Comparison of ENCODE assay signal across 16 cellular contexts in the genomic region with DNA sequence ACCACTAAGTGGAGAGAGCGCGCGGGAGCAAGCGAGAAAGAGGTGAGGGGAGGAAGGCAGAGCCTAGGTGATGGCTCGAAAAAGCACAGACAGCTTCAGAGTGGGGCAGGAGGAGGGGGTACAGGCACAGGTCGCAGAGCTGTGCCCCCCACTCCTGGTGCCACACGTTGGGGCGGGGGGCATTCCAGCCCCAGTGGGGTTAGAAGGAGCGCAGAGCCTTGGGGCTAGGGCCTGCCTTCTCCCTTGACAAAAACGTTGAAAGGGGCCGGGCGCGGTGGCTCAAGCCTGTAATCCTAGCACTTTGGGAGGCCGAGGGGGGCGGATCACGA. TPM values are rescaled to one million over a fixed set of nuclear protein-coding genes. Genes with fewer than 3 reads are reported as not detected.
A peak's percentile ranks its signal among the peaks of the same experiment; 100 is the strongest.
DNase-seq lines count a peak whose midpoint lies in the region; ATAC-seq, FAIRE-seq and TF ChIP-seq lines count a peak whose summit lies in the region.
"Had no signal": no experiment of that assay in that cellular context is flagged by ENCODE, and none has a peak within 500 bp of the region (broad histone marks: within the 10 kb centered on the region; RNA-seq: fewer than 3 reads in every experiment).

No MANE protein-coding gene starts in this region.

- CTCF ChIA-PET in H1 (lab: Charles Lee; ENCODE audit: partially characterized antibody) = interaction anchor here (0.6 to 5.0 kb wide), 39 partner anchors 10 to 1213 kb away, joined by 3 to 39 read pairs (median 4); no protein-coding TSS in a partner anchor

- no peaks in the 10 kb centered on the region for H3K36me3 ChIP-seq in DOHH2 (ENCODE audit: control insufficient read depth, low read length)
- H3K36me3 ChIP-seq in H1 (ENCODE audit: control insufficient read depth in 2 of 4, insufficient read depth in 4 of 4, low read length in 3 of 4) = no peaks in the 10 kb centered on the region
- H3K36me3 ChIP-seq in trophoblast cell (ENCODE audit: control insufficient read depth in 1 of 2, insufficient read depth in 2 of 2, low read length in 2 of 2) = no peaks in the 10 kb centered on the region
- H3K36me3 ChIP-seq: gastrocnemius medialis, left lung, stomach had no signal

- TF ChIP-seq EP300 in H1 (IDR thresholded peaks at IDR 0.05; ENCODE audit: borderline replicate concordance in 1 of 2, low read depth in 2 of 2, low read length in 2 of 2) = no peak

- H4K12ac ChIP-seq in trophoblast cell (ENCODE audit: low read depth, low read length) = no peak overlapping the region

- peak overlapping the region; percentile 88; the same call in 1 of the 2 replicates for H2AFZ ChIP-seq in H1 (ENCODE audit: low read length)
- no peak overlapping the region for H2AFZ ChIP-seq in trophoblast cell (ENCODE audit: insufficient read depth, low read length, poor library complexity)

- no peaks in the 10 kb centered on the region for H3K79me1 ChIP-seq in H1 (ENCODE audit: low read depth, low read length)
- peaks cover 30% of the 10 kb centered on the region for H3K79me1 ChIP-seq in trophoblast cell (ENCODE audit: low read length)

- POLR2A ChIA-PET in H1 (lab: Charles Lee; ENCODE audit: partially characterized antibody) = interaction anchor here (1.1 kb wide), 1 partner anchor 609 kb away, joined by 3 read pairs; no protein-coding TSS in a partner anchor

- peak overlapping the region; percentile 90; the same call in 1 of the 2 replicates for H2BK12ac ChIP-seq in H1 (ENCODE audit: low read depth, low read length)
- peak overlapping the region; percentile 27 for H2BK12ac ChIP-seq in trophoblast cell (ENCODE audit: low read length)

- no peaks in the 10 kb centered on the region for H3K27me3 ChIP-seq in DOHH2 (ENCODE audit: control insufficient read depth, low read length)
- H3K27me3 ChIP-seq in H1 (replicated peaks in 1 of 4; ENCODE audit: control insufficient read depth in 3 of 4, extremely low read depth in 1 of 4, insufficient read depth in 3 of 4, low read length in 3 of 4) = peaks cover 0 to 4% (median 2%) of the 10 kb centered on the region in 4 experiments; a peak in 1 of 7 replicates
- H3K27me3 ChIP-seq in trophoblast cell (ENCODE audit: insufficient read depth, low read length) = no peaks in the 10 kb centered on the region

- H4K5ac ChIP-seq in H1 (ENCODE audit: insufficient read length, low read depth, low read length) = no peak overlapping the region

- H3K4ac ChIP-seq in H1 (replicated peaks; ENCODE audit: insufficient read length, low read depth, low read length) = no peak overlapping the region
- peak overlapping the region; percentile 7 for H3K4ac ChIP-seq in trophoblast cell (ENCODE audit: low read depth, low read length)

- DNase-seq in H1 (ENCODE audit: low read depth in 1 of 2, low spot score in 2 of 2) = no peak
- DNase-seq in trophoblast cell = no peak
- no peak for DNase-seq in NCI-H1436 (lab: John Stamatoyannopoulos, UW)
- DNase-seq in GM10266 (ENCODE audit: extremely low spot score) = no peak
- DNase-seq: gastrocnemius medialis, NCI-H226 had no signal

- H3K4me3 ChIP-seq in DOHH2 (ENCODE audit: low read length) = no peak overlapping the region
- H3K4me3 ChIP-seq in H1 (ENCODE audit: extremely low read depth in 1 of 4, insufficient read depth in 2 of 4, low read depth in 3 of 4, low read length in 4 of 4) = peak overlapping the region in 2 of 4 experiments; percentile 29 to 38; a peak in 2 of 8 replicates
- H3K4me3 ChIP-seq in trophoblast cell (ENCODE audit: low read depth, low read length) = no peak overlapping the region
- H3K4me3 ChIP-seq: gastrocnemius medialis, left lung, stomach had no signal

- H3K23ac ChIP-seq in H1 (ENCODE audit: insufficient read length) (no peak overlapping the region), trophoblast cell (ENCODE audit: low read length) (no peak overlapping the region)

- H3F3A ChIP-seq in DOHH2 (ENCODE audit: control insufficient read depth, insufficient read depth) = no peaks in the 10 kb centered on the region

- TF ChIP-seq RAD21 in H1 (IDR thresholded peaks at IDR 0.05 in 1 of 2, conservative IDR thresholded peaks at IDR 0.05 in 1 of 2; ENCODE audit: low read depth in 2 of 2, low read length in 2 of 2) = no peak

- FAIRE-seq in H1 (lab: Jason Lieb, UNC) = no peak

- H4K20me1 ChIP-seq in DOHH2 (ENCODE audit: control insufficient read depth, insufficient read depth, low read depth, low read length) (no peaks in the 10 kb centered on the region), H1 (replicated peaks in 1 of 2; ENCODE audit: control insufficient read depth in 1 of 2, insufficient read depth in 2 of 2, low read length in 2 of 2) (no peaks in the 10 kb centered on the region)

- no peaks in the 10 kb centered on the region for H3K23me2 ChIP-seq in H1 (ENCODE audit: low read depth, low read length)

- ATAC-seq in GM21447 (IDR thresholded peaks at IDR 0.05; ENCODE audit: unreplicated experiment) (no peak), GM18505 (IDR thresholded peaks at IDR 0.05; ENCODE audit: unreplicated experiment) (no peak)
- ATAC-seq: gastrocnemius medialis had no signal

- H2BK5ac ChIP-seq in H1 (ENCODE audit: low read depth, low read length) (no peak overlapping the region), trophoblast cell (ENCODE audit: low read depth, low read length, poor library complexity) (peak overlapping the region; percentile 4)

- H3K4me2 ChIP-seq in DOHH2 (ENCODE audit: low read length) (no peak overlapping the region), H1 (ENCODE audit: insufficient read depth in 1 of 2, low read depth in 2 of 2, low read length in 2 of 2) (peak overlapping the region; percentile 16 to 58; a peak in 3 of 4 replicates), trophoblast cell (ENCODE audit: low read length) (no peak overlapping the region)

- H3K18ac ChIP-seq in H1 (ENCODE audit: extremely low read depth, low read length) (no peak overlapping the region), trophoblast cell (ENCODE audit: low read length) (no peak overlapping the region)

- H4K8ac ChIP-seq in H1 (ENCODE audit: extremely low read depth, insufficient read depth, low read length) (no peak overlapping the region; the same call in 1 of the 2 replicates), trophoblast cell (ENCODE audit: low read depth, low read length) (no peak overlapping the region)

- no peaks in the 10 kb centered on the region for H3K9me2 ChIP-seq in DOHH2 (replicated peaks; ENCODE audit: control insufficient read depth, low read length)

- peak overlapping the region; percentile 84 for H4K91ac ChIP-seq in H1 (replicated peaks; ENCODE audit: insufficient read length, low read length)
- peak overlapping the region; percentile 70 for H4K91ac ChIP-seq in trophoblast cell (ENCODE audit: low read depth, low read length)

- H2AK5ac ChIP-seq in H1 (ENCODE audit: low read depth, low read length) (no peak overlapping the region), trophoblast cell (ENCODE audit: low read length) (no peak overlapping the region)

- H2BK20ac ChIP-seq in H1 (ENCODE audit: low read length) = no peak overlapping the region

- TF ChIP-seq CTCF in DOHH2 (IDR thresholded peaks at IDR 0.05; ENCODE audit: low read depth, low read length, poor library complexity, severe bottlenecking) = peak; percentile 15
- TF ChIP-seq CTCF in LNCAP (IDR thresholded peaks at IDR 0.05) = peak; percentile 45
- no peak for TF ChIP-seq CTCF in H1 (IDR thresholded peaks at IDR 0.05; ENCODE audit: control extremely low read depth in 1 of 3, insufficient read depth in 1 of 3, low read depth in 1 of 3, low read length in 3 of 3)
- TF ChIP-seq CTCF in GM10266 (IDR thresholded peaks at IDR 0.05; ENCODE audit: control insufficient read depth, insufficient read depth, low read depth, missing control alignments) = no peak

- no peak for TF ChIP-seq POLR2A in H1 (IDR thresholded peaks at IDR 0.05; ENCODE audit: control extremely low read depth in 1 of 2, low read depth in 2 of 2, low read length in 2 of 2)
- TF ChIP-seq POLR2A in GM18505 (IDR thresholded peaks at IDR 0.05; ENCODE audit: borderline replicate concordance, extremely low read depth, insufficient read depth, insufficient read length) = no peak

- H3K27ac ChIP-seq in DOHH2 (ENCODE audit: low read depth, low read length) (no peak overlapping the region), H1 (ENCODE audit: low read depth, low read length) (no peak overlapping the region), trophoblast cell (ENCODE audit: low read depth, low read length) (no peak overlapping the region)
- H3K27ac ChIP-seq: gastrocnemius medialis, left lung, stomach had no signal

- 0 out of 2 replicates have a peak overlapping the region, but pooled peaks have one; percentile 29 for H2BK15ac ChIP-seq in H1 (ENCODE audit: low read length)

- no peak overlapping the region for H3K56ac ChIP-seq in H1 (replicated peaks; ENCODE audit: insufficient read length, low read depth, low read length)

- H3K79me2 ChIP-seq in DOHH2 (ENCODE audit: control insufficient read depth, low read length) = no peaks in the 10 kb centered on the region
- no peaks in the 10 kb centered on the region for H3K79me2 ChIP-seq in H1 (ENCODE audit: control insufficient read depth in 1 of 2, insufficient read depth in 2 of 2, low read length in 2 of 2)
- peaks cover 3% of the 10 kb centered on the region for H3K79me2 ChIP-seq in trophoblast cell (ENCODE audit: control insufficient read depth, insufficient read depth, low read length, poor library complexity)

- H3K4me1 ChIP-seq in DOHH2 (ENCODE audit: control insufficient read depth, low read length) (no peaks in the 10 kb centered on the region), H1 (replicated peaks in 1 of 4; ENCODE audit: control insufficient read depth in 3 of 4, insufficient read depth in 4 of 4, low read length in 3 of 4) (no peaks in the 10 kb centered on the region; a peak in 2 of 7 replicates), trophoblast cell (ENCODE audit: control insufficient read depth in 1 of 2, insufficient read depth in 2 of 2, low read length in 2 of 2) (peaks cover 4% of the 10 kb centered on the region in 2 experiments)
- H3K4me1 ChIP-seq: gastrocnemius medialis, left lung had no signal

- H3K9ac ChIP-seq in H1 (replicated peaks in 1 of 4; ENCODE audit: extremely low read depth in 1 of 4, low read depth in 3 of 4, low read length in 3 of 4) (no peak overlapping the region), trophoblast cell (ENCODE audit: low read length) (no peak overlapping the region)

- H3K14ac ChIP-seq in H1 (ENCODE audit: insufficient read length) (no peak overlapping the region), trophoblast cell (ENCODE audit: low read length) (no peak overlapping the region)

- 48% methylated on average over 16 of the region's 16 CpGs; no CpG with 5 or more reads in 1 of the 2 experiments for WGBS in H1 (ENCODE audit: extremely low coverage in 1 of 2, insufficient coverage in 1 of 2, insufficient read length in 1 of 2, insufficient replicate concordance in 2 of 2, low coverage in 1 of 2, low lambda C conversion rate in 2 of 2, missing lambda C conversion rate in 1 of 2), 2 experiments
- no CpG with 5 or more reads among the region's 16 CpGs for WGBS in trophoblast cell (ENCODE audit: extremely low coverage, insufficient coverage, insufficient read length)

- H3K9me3 ChIP-seq in DOHH2 (ENCODE audit: control insufficient read depth, insufficient read depth, low read length) (no peaks in the 10 kb centered on the region), H1 (ENCODE audit: insufficient read depth in 2 of 2, low read depth in 1 of 2, low read length in 1 of 2) (no peaks in the 10 kb centered on the region), trophoblast cell (ENCODE audit: insufficient read depth, low read depth, low read length) (no peaks in the 10 kb centered on the region)
- H3K9me3 ChIP-seq: gastrocnemius medialis, left lung had no signal

- no peak overlapping the region for H2BK120ac ChIP-seq in H1 (replicated peaks; ENCODE audit: low read depth, low read length)
- H2BK120ac ChIP-seq in trophoblast cell (ENCODE audit: insufficient read depth, low read length, poor library complexity) = peak overlapping the region; percentile 20

RNA-seq across cellular contexts. Expression of a gene that starts 41.6 kb away (rescaled TPM):
- not detected in 2 replicates for total RNA-seq in H1 (2021; fragmentation: NEBNext Ultra II Directional; extraction: Animal tissue kit (Norgen Biotek cat#: 25700))
- not detected in 2 replicates for polyA plus RNA-seq in H1 (2011; rRNA removed)
- not detected for polyA plus RNA-seq in H1 (2011; cell fraction: cytosol; rRNA removed)
- polyA plus RNA-seq in H1 (2011; cell fraction: nucleus; rRNA removed) = not detected
- polyA plus RNA-seq in H1 (2012, experiment 1 of 2) = not detected in 4 replicates
- not detected for polyA plus RNA-seq in H1 (2012, experiment 2 of 2)
- not detected for polyA plus RNA-seq in H1 (2013, experiment 1 of 2)
- polyA plus RNA-seq in H1 (2013, experiment 2 of 2) = not detected
- polyA minus RNA-seq in H1 (2011; rRNA and poly(A)+ RNA removed) = not detected in 2 replicates
- not detected for polyA minus RNA-seq in H1 (2011; cell fraction: cytosol; rRNA and poly(A)+ RNA removed)
- polyA minus RNA-seq in H1 (2011; cell fraction: nucleus; rRNA and poly(A)+ RNA removed) = not detected
- 0.03 and 0.05 TPM in 2 replicates for polyA plus RNA-seq in trophoblast cell (2013)
- total RNA-seq: epithelial cell of proximal tubule, HT-29, left lung, osteocyte, urinary bladder had no signal
- polyA plus RNA-seq: stomach, urinary bladder had no signal

Comparison
In these comparisons a context has a peak if more than half of its experiments do, and no peak if none do; other contexts are left out.
1. H3K4me2 ChIP-seq: peak in H1 (2 of 2); none in DOHH2 (single experiment) and trophoblast cell (single experiment).
2. CTCF ChIP-seq: peak in DOHH2 (single experiment) and LNCAP (single experiment); none in H1 (0 of 3) and GM10266 (single experiment).